8 cellular contexts compared by ENCODE assay signal in genomic region chr9:129886226-129887174, GRCh38. TPM values are rescaled to one million over a fixed set of nuclear protein-coding genes. Genes with fewer than 3 reads are reported as not detected.
DNase-seq lines count a peak whose midpoint lies in the region; ATAC-seq, FAIRE-seq and TF ChIP-seq lines count a peak whose summit lies in the region.

No MANE protein-coding gene starts in this region.

- no peak for FAIRE-seq in A549 (lab: Jason Lieb, UNC)

- 91% methylated on average over 20 of the region's 20 CpGs for WGBS in A549 (ENCODE audit: missing lambda C conversion rate)
- WGBS in stomach, 5 donors: 41 to 49% (median 44%) methylated on average over 20 of the region's 20 CpGs

- TF ChIP-seq EP300 in A549 (IDR thresholded peaks at IDR 0.05) (no peak), stomach (IDR thresholded peaks at IDR 0.05) (no peak)

- H3K36me3 ChIP-seq in stomach: peaks cover under 1 to 33% (median 18%) of the 10 kb centered on the region in 4 donors

- TF ChIP-seq CTCF in A549 (IDR thresholded peaks at IDR 0.05): no peak
- no peak for TF ChIP-seq CTCF in stomach (IDR thresholded peaks at IDR 0.05)

- ATAC-seq in A549 (0 out of 6 replicates have a peak, but pooled peaks of 1 of the 2 experiments have one; percentile 1), HG03342 (IDR thresholded peaks at IDR 0.05; ENCODE audit: unreplicated experiment) (no peak)

- intact Hi-C loops in activated naive CD4-positive, alpha-beta T cell treated with anti-CD3 and anti-CD28 coated beads for 36 hours (cut with micrococcal nuclease): loop anchor here (1.0 to 10.0 kb wide), 8 partner anchors 9 to 1386 kb away; partner anchors contain the start of gene NTMT1
- intact Hi-C loops in stomach (cut with DNase I; ENCODE audit: low total_unique reads): loop anchor here (10.0 kb wide), 1 partner anchor 158 kb away; the partner anchor contains the start of gene FNBP1

- DNase-seq in A549 (ENCODE audit: low read depth in 1 of 2, low spot score in 1 of 2): no peak
- DNase-seq in KG1 (lab: John Stamatoyannopoulos, UW): peak; percentile 45
- DNase-seq in activated naive CD4-positive, alpha-beta T cell treated with anti-CD3 and anti-CD28 coated beads for 36 hours: peak; percentile 78
- DNase-seq in stomach: no peak
- DNase-seq in SW 1271 (lab: John Stamatoyannopoulos, UW): no peak
- DNase-seq in NCI-H1930 (lab: John Stamatoyannopoulos, UW): no peak

- H3K4me3 ChIP-seq in A549 (peak overlapping the region; percentile 35), stomach (peak overlapping the region; percentile 26 to 51 (median 38))

- H3K9me3 Mint-ChIP-seq in activated naive CD4-positive, alpha-beta T cell treated with anti-CD3 and anti-CD28 coated beads for 36 hours: no peaks in the 10 kb centered on the region

- no peaks in the 10 kb centered on the region for H3K27me3 Mint-ChIP-seq in activated naive CD4-positive, alpha-beta T cell treated with anti-CD3 and anti-CD28 coated beads for 36 hours (ENCODE audit: low read depth)

- no peak for TF ChIP-seq RAD21 in A549 (conservative IDR thresholded peaks at IDR 0.05 in 1 of 2, IDR thresholded peaks at IDR 0.05 in 1 of 2)

- peak overlapping the region; percentile 99 for H3K27ac Mint-ChIP-seq in activated naive CD4-positive, alpha-beta T cell treated with anti-CD3 and anti-CD28 coated beads for 36 hours

- no peaks in the 10 kb centered on the region for H3K9me3 ChIP-seq in A549
- no peaks in the 10 kb centered on the region for H3K9me3 ChIP-seq in stomach

- CTCF ChIA-PET in A549 (lab: Yijun Ruan, JAX): interaction anchor here (0.5 to 2.1 kb wide), 28 partner anchors 9 to 221 kb away, joined by 3 to 11 read pairs (median 4); partner anchors contain the start of gene GPR107
- CTCF ChIA-PET in activated naive CD4-positive, alpha-beta T cell treated with anti-CD3 and anti-CD28 coated beads for 36 hours (lab: Charles Lee): interaction anchor here (0.6 to 2.2 kb wide), 24 partner anchors 9 to 214 kb away, joined by 3 to 24 read pairs (median 3); partner anchors contain the start of gene GPR107

- H3K27ac ChIP-seq in A549: peak overlapping the region; percentile 81 to 87
- peak overlapping the region; percentile 75 for H3K27ac ChIP-seq in layer of hippocampus (ENCODE audit: low read depth, low read length)
- H3K27ac ChIP-seq in stomach: peak overlapping the region; percentile 66 to 92 (median 85)

- H3K36me3 Mint-ChIP-seq in activated naive CD4-positive, alpha-beta T cell treated with anti-CD3 and anti-CD28 coated beads for 36 hours (ENCODE audit: low read depth): peaks cover 24% of the 10 kb centered on the region

- H3K4me3 Mint-ChIP-seq in activated naive CD4-positive, alpha-beta T cell treated with anti-CD3 and anti-CD28 coated beads for 36 hours: peak overlapping the region; percentile 92

- POLR2A ChIA-PET in A549 (lab: Yijun Ruan, JAX): interaction anchor here (0.6 to 1.8 kb wide), 4 partner anchors 52 to 624 kb away, joined by 3 to 10 read pairs (median 4); partner anchors contain the start of gene FNBP1

- H3K4me1 ChIP-seq in A549 (peaks cover 24% of the 10 kb centered on the region), stomach (peaks cover 30 to 78% (median 48%) of the 10 kb centered on the region in 4 donors)

- peak overlapping the region; percentile 85 for H3K4me2 ChIP-seq in A549

- TF ChIP-seq POLR2A in A549 (IDR thresholded peaks at IDR 0.05; ENCODE audit: low read length) (no peak), stomach (IDR thresholded peaks at IDR 0.05) (no peak)

- peaks cover 58% of the 10 kb centered on the region for H3K4me1 Mint-ChIP-seq in activated naive CD4-positive, alpha-beta T cell treated with anti-CD3 and anti-CD28 coated beads for 36 hours (ENCODE audit: low read depth)

- no peaks in the 10 kb centered on the region for H3K27me3 ChIP-seq in layer of hippocampus (ENCODE audit: control insufficient read depth, insufficient read depth, low read length)
- H3K27me3 ChIP-seq in stomach: no peaks in the 10 kb centered on the region

TF ChIP-seq in A549, 52 proteins besides CTCF, POLR2A, EP300 and RAD21:
- TF ChIP-seq HOXB5 (CRISPR knock-in tag; IDR thresholded peaks at IDR 0.05) (no peak), RFX5 (IDR thresholded peaks at IDR 0.05) (no peak), HMGXB4 (CRISPR knock-in tag; IDR thresholded peaks at IDR 0.05; ENCODE audit: borderline replicate concordance) (no peak), ZFP36 (IDR thresholded peaks at IDR 0.05; ENCODE audit: borderline replicate concordance, partially characterized antibody) (no peak), E2F6 (IDR thresholded peaks at IDR 0.05; ENCODE audit: borderline replicate concordance, low read depth) (no peak), ZC3H11A (IDR thresholded peaks at IDR 0.05) (no peak), MAZ (IDR thresholded peaks at IDR 0.05; ENCODE audit: borderline replicate concordance, low read depth, low read length) (no peak)

RNA-seq across cellular contexts. Expression of gene USP20, which starts 51.2 kb away (rescaled TPM):
- polyA plus RNA-seq in A549 (2011; rRNA removed) (3.8 and 3.9 TPM in 2 replicates), A549 (2017; fragmentation: RNase III; extraction: RNeasy Plus Mini Kit Qiagen cat#74134 plus additional on column Dnase treatment) (5.0 to 5.9 TPM (median 5.9 TPM) in 3 replicates), stomach (10 to 100 TPM; 15.9 to 32.4 (median 17.3) TPM)
- polyA plus RNA-seq in A549 (2012; cell fraction: cytosol; rRNA removed): 6.7 and 7.7 TPM in 2 replicates
- polyA plus RNA-seq in A549 (2012; cell fraction: nucleus; rRNA removed): 27.3 and 32.5 TPM in 2 replicates
- polyA minus RNA-seq in A549 (2011; rRNA and poly(A)+ RNA removed): 6.6 and 8.8 TPM in 2 replicates
- 10 to 100 TPM; 54.7 to 54.9 TPM for total RNA-seq in activated naive CD4-positive, alpha-beta T cell treated with anti-CD3 and anti-CD28 coated beads for 36 hours
- 10 to 100 TPM in 3 of 5 donors, 1 to 10 TPM in 2; 7.3 to 52.1 (median 16.9) TPM for total RNA-seq in stomach

RNA-seq across cellular contexts. Expression of gene C9orf78, which starts 51.4 kb away (rescaled TPM):
- polyA plus RNA-seq in A549 (2011; rRNA removed): 58.0 and 91.4 TPM in 2 replicates
- 34.3 and 38.0 TPM in 2 replicates for polyA plus RNA-seq in A549 (2012; cell fraction: cytosol; rRNA removed)
- polyA plus RNA-seq in A549 (2012; cell fraction: nucleus; rRNA removed): 6.0 and 10.5 TPM in 2 replicates
- polyA plus RNA-seq in A549 (2017; fragmentation: RNase III; extraction: RNeasy Plus Mini Kit Qiagen cat#74134 plus additional on column Dnase treatment): 111 to 131 TPM (median 127 TPM) in 3 replicates
- polyA minus RNA-seq in A549 (2011; rRNA and poly(A)+ RNA removed): 7.8 and 8.7 TPM in 2 replicates
- total RNA-seq in activated naive CD4-positive, alpha-beta T cell treated with anti-CD3 and anti-CD28 coated beads for 36 hours: 10 to 100 TPM; 45.3 to 45.7 TPM
- 10 to 100 TPM; 18.7 to 62.0 (median 31.7) TPM for total RNA-seq in stomach
- 10 to 100 TPM; 54.5 to 67.5 (median 55.3) TPM for polyA plus RNA-seq in stomach

Comparison
In these comparisons a context has a peak if more than half of its experiments do, and no peak if none do; other contexts are left out.
1. DNase-seq: peak in KG1 (single experiment) and activated naive CD4-positive, alpha-beta T cell treated with anti-CD3 and anti-CD28 coated beads for 36 hours (single experiment); none in A549 (0 of 2), stomach (single experiment), SW 1271 (0 of 2) and NCI-H1930 (0 of 2).
2. Peak in every context shown above with its lines, with median percentiles within 50 percentile points of each other: H3K27ac ChIP-seq.